In the genomic region with DNA sequence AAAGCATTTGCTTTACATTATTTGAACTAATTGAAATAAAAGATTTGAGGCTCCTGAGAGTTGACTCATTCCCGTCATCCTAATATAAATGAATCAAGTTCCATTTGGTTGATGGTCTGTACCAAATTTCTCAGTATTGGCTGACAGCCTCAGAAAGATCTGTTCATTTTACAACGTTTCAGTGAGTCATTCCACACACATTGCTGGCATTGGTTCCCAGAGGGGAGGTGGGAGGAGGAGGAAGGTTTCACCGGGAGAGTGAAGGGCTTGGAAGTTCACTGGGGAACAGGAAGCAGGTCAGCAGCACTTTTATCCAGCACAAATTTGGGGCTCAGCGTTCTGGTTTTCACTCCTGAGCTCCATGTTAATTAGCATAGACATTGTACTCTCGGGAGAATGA, we compare ENCODE assay signal across 13 cellular contexts.
DNase-seq lines count a peak whose midpoint lies in the region; TF ChIP-seq lines count a peak whose summit lies in the region.
"Had no signal": no experiment of that assay in that cellular context is flagged by ENCODE, and none has a peak within 500 bp of the region (broad histone marks: within the 10 kb centered on the region; RNA-seq: fewer than 3 reads in every experiment).

No MANE protein-coding gene starts in this region.

- TF ChIP-seq CTCF in fibroblast of villous mesenchyme (IDR thresholded peaks at IDR 0.05; ENCODE audit: insufficient read depth, low read depth, low read length) (no peak), lower leg skin (IDR thresholded peaks at IDR 0.05) (no peak)

- no peak for TF ChIP-seq POLR2A in lower leg skin (IDR thresholded peaks at IDR 0.05)

- no peak overlapping the region for H3K4me3 ChIP-seq in fibroblast of villous mesenchyme (ENCODE audit: low read depth, low read length)
- H3K4me3 ChIP-seq in lower leg skin (ENCODE audit: low read depth, poor library complexity, severe bottlenecking) = no peak overlapping the region
- H3K4me3 ChIP-seq: SK-N-MC, skin epidermis, suprapubic skin had no signal

- DNase-seq in ELF-1 (ENCODE audit: low read depth, low spot score) (peak; percentile 18), SW480 (ENCODE audit: low spot score) (peak; percentile 26), fibroblast of villous mesenchyme (ENCODE audit: low read depth) (peak; percentile 1), renal cortical epithelial cell (ENCODE audit: low read depth) (peak; percentile 1), pons (ENCODE audit: low spot score) (no peak), activated gamma-delta T cell (lab: John Stamatoyannopoulos, UW) (no peak), amniotic stem cell (lab: John Stamatoyannopoulos, UW) (no peak), lower leg skin (ENCODE audit: low spot score in 2 of 2) (no peak)
- DNase-seq: activated CD4-positive, CD25-positive, alpha-beta regulatory T cell treated with anti-CD3 and anti-CD28 coated beads, Interleukin-2, amount 50 U/mL, for 72 hours; NCI-H1694 had no signal

- WGBS in lower leg skin, 2 donors = 27 to 30% methylated on average over 5 of the region's 5 CpGs

- intact Hi-C loops in lower leg skin (cut with DNase I; ENCODE audit: low total_unique reads) = no loop called here

Comparison
In these comparisons a context has a peak if more than half of its experiments do, and no peak if none do; other contexts are left out.
1. DNase-seq: peak in ELF-1 (single experiment), SW480 (single experiment), fibroblast of villous mesenchyme (single experiment) and renal cortical epithelial cell (single experiment); none in pons (single experiment), activated gamma-delta T cell (single experiment), amniotic stem cell (single experiment) and lower leg skin (0 of 2).